ENCODE assay signal across 10 cellular contexts in genomic region chr7:23333671-23334246, GRCh38. TPM values are rescaled to one million over a fixed set of nuclear protein-coding genes. Genes with fewer than 3 reads are reported as not detected.
DNase-seq lines count a peak whose midpoint lies in the region; ATAC-seq and TF ChIP-seq lines count a peak whose summit lies in the region.
"Had no signal": no experiment of that assay in that cellular context is flagged by ENCODE, and none has a peak within 500 bp of the region (broad histone marks: within the 10 kb centered on the region; RNA-seq: fewer than 3 reads in every experiment).

No MANE protein-coding gene starts in this region.

- H3F3A ChIP-seq in PC-9 (ENCODE audit: insufficient read depth, low read depth): peaks cover 64% of the 10 kb centered on the region

- peaks cover 14% of the 10 kb centered on the region for H4K20me1 ChIP-seq in PC-9 (ENCODE audit: insufficient read depth)

- no peaks in the 10 kb centered on the region for H3K27me3 ChIP-seq in BJ (ENCODE audit: control insufficient read depth, insufficient read depth, low read length)
- H3K27me3 ChIP-seq in PC-9 (ENCODE audit: insufficient read depth, low read depth): no peaks in the 10 kb centered on the region

- H3K79me2 ChIP-seq in PC-9 (ENCODE audit: low read depth): peaks cover 43% of the 10 kb centered on the region

- no peak for TF ChIP-seq CTCF in BJ (IDR thresholded peaks at IDR 0.05; ENCODE audit: insufficient read depth, low read depth, low read length)
- TF ChIP-seq CTCF in PC-9 (conservative IDR thresholded peaks at IDR 0.05): no peak
- no peak for TF ChIP-seq CTCF in osteocyte (IDR thresholded peaks at IDR 0.05)

- H3K27ac ChIP-seq in PC-9: peak overlapping the region; percentile 60

- no peak overlapping the region for H2AFZ ChIP-seq in PC-9

- peak; percentile 72 for DNase-seq in BJ (ENCODE audit: low read depth)
- peak in 1 of 2 experiments; percentile 69 for DNase-seq in PC-9
- DNase-seq in fibroblast of gingiva (ENCODE audit: low read depth): peak; percentile 94
- no peak for DNase-seq in osteocyte (ENCODE audit: extremely low spot score, unreplicated experiment)
- DNase-seq in activated CD4-positive, CD25-positive, alpha-beta regulatory T cell (lab: John Stamatoyannopoulos, UW): no peak
- DNase-seq in activated CD8-positive, alpha-beta T cell treated with anti-CD3 and anti-CD28 coated beads, Interleukin-2, amount 10 ng/mL, durations not matched to agents 7 days and 5 days: no peak
- DNase-seq in naive thymus-derived CD8-positive, alpha-beta T cell: no peak
- DNase-seq: activated T-cell treated with anti-CD3 and anti-CD28 coated beads for 4 hours; effector memory CD4-positive, alpha-beta T cell had no signal

- H3K9me3 ChIP-seq in PC-9 (ENCODE audit: insufficient read depth, low read depth): peaks cover 8% of the 10 kb centered on the region

- H3K9me3 Mint-ChIP-seq in osteocyte (ENCODE audit: unreplicated experiment): peaks cover 7% of the 10 kb centered on the region
- no peaks in the 10 kb centered on the region for H3K9me3 Mint-ChIP-seq in activated CD8-positive, alpha-beta T cell treated with anti-CD3 and anti-CD28 coated beads, Interleukin-2, amount 10 ng/mL, durations not matched to agents 7 days and 5 days (ENCODE audit: insufficient read depth)
- H3K9me3 Mint-ChIP-seq in naive thymus-derived CD8-positive, alpha-beta T cell: peaks cover 0 to 2% (median 0%) of the 10 kb centered on the region in 9 donors

- H3K27me3 Mint-ChIP-seq in osteocyte (ENCODE audit: unreplicated experiment): no peaks in the 10 kb centered on the region
- peaks cover 11% of the 10 kb centered on the region for H3K27me3 Mint-ChIP-seq in activated CD8-positive, alpha-beta T cell treated with anti-CD3 and anti-CD28 coated beads, Interleukin-2, amount 10 ng/mL, durations not matched to agents 7 days and 5 days (ENCODE audit: low read depth)
- H3K27me3 Mint-ChIP-seq in naive thymus-derived CD8-positive, alpha-beta T cell: peaks cover 0 to 13% (median 1%) of the 10 kb centered on the region in 5 donors

- POLR2A ChIA-PET in BJ (lab: Charles Lee): no interaction called here
- POLR2A ChIA-PET in PC-9 (lab: Charles Lee; ENCODE audit: unreplicated experiment): interaction anchor here (0.6 to 1.1 kb wide), 2 partner anchors 35 to 197 kb away, joined by 3 to 6 read pairs; partner anchors contain the start of gene MALSU1
- POLR2A ChIA-PET in activated CD8-positive, alpha-beta T cell treated with anti-CD3 and anti-CD28 coated beads, Interleukin-2, amount 10 ng/mL, durations not matched to agents 7 days and 5 days (lab: Charles Lee): no interaction called here
- POLR2A ChIA-PET in naive thymus-derived CD8-positive, alpha-beta T cell (lab: Charles Lee): no interaction called here

- no peaks in the 10 kb centered on the region for H3K9me2 ChIP-seq in PC-9 (ENCODE audit: insufficient read depth)

- H3K36me3 ChIP-seq in BJ (ENCODE audit: control insufficient read depth, insufficient read depth, low read length): no peaks in the 10 kb centered on the region
- peaks cover 71% of the 10 kb centered on the region for H3K36me3 ChIP-seq in PC-9 (ENCODE audit: low read depth)

- no peak overlapping the region for H3K4me3 Mint-ChIP-seq in osteocyte (ENCODE audit: unreplicated experiment)
- H3K4me3 Mint-ChIP-seq in activated CD8-positive, alpha-beta T cell treated with anti-CD3 and anti-CD28 coated beads, Interleukin-2, amount 10 ng/mL, durations not matched to agents 7 days and 5 days: no peak overlapping the region
- H3K4me3 Mint-ChIP-seq in naive thymus-derived CD8-positive, alpha-beta T cell: no peak overlapping the region

- CTCF ChIA-PET in BJ (lab: Yijun Ruan, JAX) (interaction anchor here (0.6 to 1.1 kb wide), 2 partner anchors 12 to 14 kb away, joined by 3 to 4 read pairs; no protein-coding TSS in a partner anchor), PC-9 (lab: Charles Lee) (no interaction called here)
- CTCF ChIA-PET in activated CD8-positive, alpha-beta T cell treated with anti-CD3 and anti-CD28 coated beads, Interleukin-2, amount 10 ng/mL, durations not matched to agents 7 days and 5 days (lab: Charles Lee): interaction anchor here (0.9 kb wide), 1 partner anchor 25 kb away, joined by 3 read pairs; no protein-coding TSS in a partner anchor

- ATAC-seq in activated CD8-positive, alpha-beta T cell treated with anti-CD3 and anti-CD28 coated beads, Interleukin-2, amount 10 ng/mL, durations not matched to agents 7 days and 5 days: no peak
- no peak for ATAC-seq in GM19455 (IDR thresholded peaks at IDR 0.05; ENCODE audit: unreplicated experiment)
- ATAC-seq in naive thymus-derived CD8-positive, alpha-beta T cell: no peak

- H3K4me1 Mint-ChIP-seq in osteocyte (ENCODE audit: unreplicated experiment): peaks cover 55% of the 10 kb centered on the region
- no peaks in the 10 kb centered on the region for H3K4me1 Mint-ChIP-seq in activated CD8-positive, alpha-beta T cell treated with anti-CD3 and anti-CD28 coated beads, Interleukin-2, amount 10 ng/mL, durations not matched to agents 7 days and 5 days (ENCODE audit: low read depth)
- peaks cover 0 to 3% (median 0%) of the 10 kb centered on the region in 4 donors for H3K4me1 Mint-ChIP-seq in naive thymus-derived CD8-positive, alpha-beta T cell

- peak overlapping the region; percentile 87 for H3K27ac Mint-ChIP-seq in osteocyte (ENCODE audit: unreplicated experiment)
- H3K27ac Mint-ChIP-seq in activated CD8-positive, alpha-beta T cell treated with anti-CD3 and anti-CD28 coated beads, Interleukin-2, amount 10 ng/mL, durations not matched to agents 7 days and 5 days: no peak overlapping the region
- no peak overlapping the region for H3K27ac Mint-ChIP-seq in naive thymus-derived CD8-positive, alpha-beta T cell

- no peak overlapping the region for H3K4me3 ChIP-seq in BJ (ENCODE audit: low read depth, low read length)
- no peak overlapping the region for H3K4me3 ChIP-seq in PC-9

- BruUV-seq in PC-9 (replicated peaks; lab: Mats Ljungman, UMichigan): no TSS peak

- peak overlapping the region; percentile 48 for H3K4me2 ChIP-seq in PC-9

- peaks cover 52% of the 10 kb centered on the region for H3K4me1 ChIP-seq in PC-9 (replicated peaks; ENCODE audit: insufficient read depth)

- intact Hi-C loops in PC-9 (cut with micrococcal nuclease; ENCODE audit: unreplicated experiment): loop anchor here (1.0 to 2.0 kb wide), 4 partner anchors 14 to 60 kb away; partner anchors contain the start of gene MALSU1

- peaks cover 34% of the 10 kb centered on the region for H3K36me3 Mint-ChIP-seq in osteocyte (ENCODE audit: unreplicated experiment)
- H3K36me3 Mint-ChIP-seq in activated CD8-positive, alpha-beta T cell treated with anti-CD3 and anti-CD28 coated beads, Interleukin-2, amount 10 ng/mL, durations not matched to agents 7 days and 5 days (ENCODE audit: low read depth): no peaks in the 10 kb centered on the region
- peaks cover 0 to 4% (median 2%) of the 10 kb centered on the region in 3 donors for H3K36me3 Mint-ChIP-seq in naive thymus-derived CD8-positive, alpha-beta T cell

RNA-seq across cellular contexts. Expression of gene MALSU1, which starts 34.6 kb away (rescaled TPM):
- 26.5 and 52.7 TPM in 2 replicates for polyA plus RNA-seq in BJ (2011; rRNA removed)
- 14.2 and 15.7 TPM in 2 replicates for polyA minus RNA-seq in BJ (2011; rRNA and poly(A)+ RNA removed)
- total RNA-seq in PC-9 (2021): 105 and 133 TPM in 2 replicates
- total RNA-seq in osteocyte: 44.8 and 46.2 TPM in 2 replicates
- 10 to 100 TPM; 53.3 to 55.0 TPM for total RNA-seq in activated CD8-positive, alpha-beta T cell treated with anti-CD3 and anti-CD28 coated beads, Interleukin-2, amount 10 ng/mL, durations not matched to agents 7 days and 5 days
- 10 to 100 TPM; 46.5 to 52.5 TPM for total RNA-seq in naive thymus-derived CD8-positive, alpha-beta T cell
- polyA plus RNA-seq in naive thymus-derived CD8-positive, alpha-beta T cell: 10 to 100 TPM; 47.6 to 71.6 (median 69.9) TPM

Comparison
In these comparisons a context has a peak if more than half of its experiments do, and no peak if none do; other contexts are left out.
1. DNase-seq: peak in BJ (single experiment) and fibroblast of gingiva (single experiment); none in osteocyte (single experiment), activated CD4-positive, CD25-positive, alpha-beta regulatory T cell (0 of 4), activated CD8-positive, alpha-beta T cell treated with anti-CD3 and anti-CD28 coated beads, Interleukin-2, amount 10 ng/mL, durations not matched to agents 7 days and 5 days (single experiment) and naive thymus-derived CD8-positive, alpha-beta T cell (0 of 10).